ENCODE assay signal across 9 cellular contexts in genomic region chr2:119028327-119029174, GRCh38.
DNase-seq lines count a peak whose midpoint lies in the region; ATAC-seq, FAIRE-seq and TF ChIP-seq lines count a peak whose summit lies in the region.
"Had no signal": no experiment of that assay in that cellular context is flagged by ENCODE, and none has a peak within 500 bp of the region (broad histone marks: within the 10 kb centered on the region; RNA-seq: fewer than 3 reads in every experiment).

No MANE protein-coding gene starts in this region.

- no peaks in the 10 kb centered on the region for H3F3A ChIP-seq in smooth muscle cell (ENCODE audit: low read depth)

- H3K36me3 Mint-ChIP-seq in MCF 10A (ENCODE audit: insufficient read depth, unreplicated experiment), result no peaks in the 10 kb centered on the region

- peaks cover 0 to 7% of the 10 kb centered on the region in 2 donors for H3K27me3 ChIP-seq in breast epithelium
- H3K27me3 ChIP-seq in smooth muscle cell (ENCODE audit: low read depth), result peaks cover 9% of the 10 kb centered on the region

- H4K20me1 ChIP-seq in smooth muscle cell (ENCODE audit: low read depth), result no peaks in the 10 kb centered on the region

- H3K9ac ChIP-seq in smooth muscle cell (ENCODE audit: low read depth), result no peak overlapping the region

- WGBS in smooth muscle cell (ENCODE audit: low lambda C conversion rate), result 58% methylated on average over 13 of the region's 13 CpGs

- H3K4me3 ChIP-seq in breast epithelium (no peak overlapping the region), epithelial cell of esophagus (ENCODE audit: low read length) (no peak overlapping the region), smooth muscle cell (no peak overlapping the region)

- no peaks in the 10 kb centered on the region for H3K9me3 Mint-ChIP-seq in MCF 10A (ENCODE audit: unreplicated experiment)

- no peaks in the 10 kb centered on the region for H3K4me1 Mint-ChIP-seq in MCF 10A (ENCODE audit: insufficient read depth, unreplicated experiment)

- intact Hi-C loops in MCF 10A (cut with micrococcal nuclease), result loop anchor here (1.0 to 5.0 kb wide), 3 partner anchors 144 to 264 kb away; no protein-coding TSS in a partner anchor
- intact Hi-C loops in breast epithelium (cut with DNase I; ENCODE audit: low total_unique reads), result no loop called here

- TF ChIP-seq CTCF in MCF 10A (IDR thresholded peaks at IDR 0.05; ENCODE audit: unreplicated experiment), result peak; percentile 37
- peak in 1 of 3 donors; percentile 17 for TF ChIP-seq CTCF in breast epithelium (IDR thresholded peaks at IDR 0.05)
- TF ChIP-seq CTCF in epithelial cell of esophagus (IDR thresholded peaks at IDR 0.05; ENCODE audit: insufficient read depth, low read depth, low read length, missing control alignments), result peak; percentile 70
- peak; percentile 44 for TF ChIP-seq CTCF in smooth muscle cell (IDR thresholded peaks at IDR 0.05; ENCODE audit: borderline replicate concordance, insufficient read depth, poor library complexity, severe bottlenecking)

- no peaks in the 10 kb centered on the region for H3K9me3 ChIP-seq in breast epithelium
- H3K9me3 ChIP-seq in smooth muscle cell (replicated peaks; ENCODE audit: low read depth), result no peaks in the 10 kb centered on the region

- no peak for TF ChIP-seq POLR2A in breast epithelium (IDR thresholded peaks at IDR 0.05)
- no peak for TF ChIP-seq POLR2A in GM12892 (IDR thresholded peaks at IDR 0.05; ENCODE audit: low read depth, low read length)

- DNase-seq in MCF 10A (ENCODE audit: unreplicated experiment) (peak; percentile 65), breast epithelium (ENCODE audit: low spot score in 2 of 2) (no peak), NCI-H510A (lab: John Stamatoyannopoulos, UW) (peak; percentile 10), epithelial cell of esophagus (ENCODE audit: low read depth) (peak; percentile 62), smooth muscle cell (lab: John Stamatoyannopoulos, UW; ENCODE audit: unreplicated experiment) (no peak), GM12892 (ENCODE audit: insufficient read length) (no peak), inferior parietal cortex (ENCODE audit: extremely low spot score) (no peak)
- DNase-seq: activated T-cell treated with anti-CD3 and anti-CD28 coated beads, Interleukin-2, amount 50 U/mL, for 72 hours had no signal

- no TSS peak for BruUV-seq in MCF 10A (replicated peaks; lab: Mats Ljungman, UMichigan)

- H3K36me3 ChIP-seq in breast epithelium, result no peaks in the 10 kb centered on the region
- H3K36me3 ChIP-seq in smooth muscle cell (ENCODE audit: low read depth), result no peaks in the 10 kb centered on the region

- peaks cover 48% of the 10 kb centered on the region for H3K27me3 Mint-ChIP-seq in MCF 10A (ENCODE audit: insufficient read depth, unreplicated experiment)

- H3K27ac Mint-ChIP-seq in MCF 10A (ENCODE audit: low read depth, unreplicated experiment), result no peak overlapping the region
- H3K27ac Mint-ChIP-seq: activated T-cell treated with anti-CD3 and anti-CD28 coated beads, Interleukin-2, amount 50 U/mL, for 72 hours had no signal

- H3K27ac ChIP-seq in breast epithelium (no peak overlapping the region), smooth muscle cell (ENCODE audit: low read depth) (no peak overlapping the region)

- CTCF ChIA-PET in MCF 10A (lab: Yijun Ruan, JAX), result interaction anchor here (0.6 to 2.8 kb wide), 16 partner anchors 10 to 326 kb away, joined by 3 to 18 read pairs (median 3); no protein-coding TSS in a partner anchor

- no peak for ATAC-seq in HG02981 (IDR thresholded peaks at IDR 0.05; ENCODE audit: unreplicated experiment)
- ATAC-seq: activated T-cell treated with anti-CD3 and anti-CD28 coated beads, Interleukin-2, amount 50 U/mL, for 72 hours had no signal

- no peak overlapping the region for H3K4me3 Mint-ChIP-seq in MCF 10A (ENCODE audit: unreplicated experiment)
- H3K4me3 Mint-ChIP-seq: activated T-cell treated with anti-CD3 and anti-CD28 coated beads, Interleukin-2, amount 50 U/mL, for 72 hours had no signal

- H3K79me2 ChIP-seq in smooth muscle cell (ENCODE audit: low read depth), result no peaks in the 10 kb centered on the region

- H3K4me1 ChIP-seq in breast epithelium (no peaks in the 10 kb centered on the region), smooth muscle cell (ENCODE audit: low read depth) (no peaks in the 10 kb centered on the region)

- POLR2A ChIA-PET in MCF 10A (lab: Yijun Ruan, JAX), result no interaction called here

- FAIRE-seq in GM12892 (lab: Jason Lieb, UNC), result no peak

- no peak overlapping the region for H2AFZ ChIP-seq in smooth muscle cell (ENCODE audit: low read depth)

- no peak overlapping the region for H3K4me2 ChIP-seq in smooth muscle cell

Comparison
In these comparisons a context has a peak if more than half of its experiments do, and no peak if none do; other contexts are left out.
1. DNase-seq: peak in MCF 10A (single experiment), NCI-H510A (single experiment) and epithelial cell of esophagus (single experiment); none in breast epithelium (0 of 2), smooth muscle cell (single experiment), GM12892 (single experiment) and inferior parietal cortex (single experiment).